24 cellular contexts compared by ENCODE assay signal in the genomic region with DNA sequence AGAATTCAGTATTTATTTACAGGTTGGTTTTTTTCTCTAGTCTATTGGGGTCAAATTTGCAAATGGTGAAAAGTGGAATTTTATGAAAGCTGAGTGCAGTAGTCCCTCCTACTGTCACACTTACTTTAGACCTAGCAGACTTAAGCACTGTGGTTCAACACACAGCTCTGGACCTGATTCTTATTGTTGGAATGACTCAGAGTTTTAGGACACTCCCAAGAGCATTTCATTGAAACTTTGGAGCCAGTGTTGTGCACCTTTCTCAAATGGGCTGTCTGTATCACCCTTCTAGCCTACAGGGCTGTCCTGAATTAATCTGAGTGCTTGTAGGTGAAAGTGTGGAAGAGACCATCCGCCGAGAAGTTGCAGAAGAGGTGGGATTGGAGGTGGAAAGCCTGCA.
"Had no signal": no experiment of that assay in that cellular context is flagged by ENCODE, and none has a peak within 500 bp of the region (broad histone marks: within the 10 kb centered on the region; RNA-seq: fewer than 3 reads in every experiment).

No MANE protein-coding gene starts in this region.

- FAIRE-seq: bronchial epithelial cell, colon had no signal

- H3K36me3 ChIP-seq: neural progenitor cell, uterus had no signal

- H3K4me1 ChIP-seq: heart right ventricle, lower lobe of right lung, neural progenitor cell, uterus had no signal

- H3K9me3 ChIP-seq: heart right ventricle, lower lobe of right lung, thoracic aorta, uterus had no signal

- H3K27me3 ChIP-seq: heart right ventricle, neural progenitor cell, uterus had no signal

- H3K27ac ChIP-seq: heart right ventricle, lower lobe of right lung, neural progenitor cell, thoracic aorta, uterus, VCaP had no signal

- H3K4me2 ChIP-seq: neural progenitor cell had no signal

- H3K9ac ChIP-seq: neural progenitor cell had no signal

- H3K4me3 ChIP-seq: heart right ventricle, lower lobe of right lung, neural progenitor cell, thoracic aorta, uterus had no signal

- DNase-seq: activated CD4-positive, alpha-beta T cell treated with anti-CD3 and anti-CD28 coated beads for 4 hours; activated CD4-positive, alpha-beta T cell treated with anti-CD3 and anti-CD28 coated beads, Interleukin-2, amount 50 U/mL, for 4 hours; activated CD8-positive, alpha-beta memory T cell treated with anti-CD3 and anti-CD28 coated beads, Interleukin-2, amount 50 U/mL, for 4 hours; activated naive CD8-positive, alpha-beta T cell treated with anti-CD3 and anti-CD28 coated beads, Interleukin-2, amount 50 U/mL, for 24 hours; activated T-cell treated with anti-CD3 and anti-CD28 coated beads, Interleukin-2, amount 50 U/mL, for 24 hours; amygdala; effector memory CD4-positive, alpha-beta T cell; foreskin melanocyte; heart right ventricle; lower lobe of right lung; mesendoderm; natural killer cell; occipital lobe; right cardiac atrium; stimulated activated CD4-positive, alpha-beta T cell treated with anti-CD3 and anti-CD28 coated beads, Interleukin-2, amount 100 ng/mL, for 48 hours; T-helper 1 cell; uterus had no signal

- H2AFZ ChIP-seq: neural progenitor cell had no signal

- ATAC-seq: activated naive CD8-positive, alpha-beta T cell treated with anti-CD3 and anti-CD28 coated beads, Interleukin-2, amount 50 U/mL, for 24 hours; activated T-helper 17 cell treated with anti-CD3 and anti-CD28 coated beads, Interleukin-2, amount 50 U/mL, for 72 hours; heart right ventricle; left lobe of liver; lower lobe of right lung; natural killer cell; right cardiac atrium had no signal
